ENCODE assay signal across 15 cellular contexts in the genomic region with DNA sequence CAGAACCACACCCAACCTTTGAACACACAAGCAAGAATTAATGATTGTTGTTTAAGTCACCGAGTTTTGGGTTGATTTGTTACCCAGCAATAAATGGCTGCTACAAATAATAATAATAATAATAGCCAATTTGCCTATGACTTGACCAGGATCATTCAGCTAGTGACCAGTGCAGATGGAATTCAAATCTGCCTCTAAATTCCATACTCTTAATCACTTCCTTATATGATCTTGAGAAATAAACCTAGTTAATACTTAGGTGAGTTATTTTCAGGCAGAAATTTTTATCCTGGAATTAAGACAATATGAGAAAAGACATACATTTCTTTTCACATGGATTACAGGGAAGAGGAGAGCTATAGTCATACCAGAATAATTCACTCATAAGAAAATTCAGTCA.
DNase-seq lines count a peak whose midpoint lies in the region; ATAC-seq and TF ChIP-seq lines count a peak whose summit lies in the region.
"Had no signal": no experiment of that assay in that cellular context is flagged by ENCODE, and none has a peak within 500 bp of the region (broad histone marks: within the 10 kb centered on the region; RNA-seq: fewer than 3 reads in every experiment).

No MANE protein-coding gene starts in this region.

- ATAC-seq in HG03045 (IDR thresholded peaks at IDR 0.05; ENCODE audit: unreplicated experiment) (no peak), left lung (no peak)
- ATAC-seq: sciatic nerve; stimulated activated memory B cell treated with anti-CD40 and anti-IgM and Interleukin-4, amounts not matched to agents 10 μg/mL and 1 μg/mL and 100 μg/mL, for 72 hours had no signal

- no peaks in the 10 kb centered on the region for H3K36me3 Mint-ChIP-seq in Calu3 (ENCODE audit: insufficient read depth, unreplicated experiment)
- H3K36me3 Mint-ChIP-seq: naive B cell had no signal

- H3K27me3 Mint-ChIP-seq in Calu3 (ENCODE audit: unreplicated experiment) = no peaks in the 10 kb centered on the region

- H3K36me3 ChIP-seq in adipocyte (ENCODE audit: control insufficient read depth, insufficient read depth, low read length, severe bottlenecking) (no peaks in the 10 kb centered on the region), skeletal muscle satellite cell (ENCODE audit: insufficient read depth, low read length) (no peaks in the 10 kb centered on the region), left lung (no peaks in the 10 kb centered on the region)

- BruUV-seq in Calu3 (replicated peaks; lab: Mats Ljungman, UMichigan) = no TSS peak

- TF ChIP-seq CTCF in Calu3 (IDR thresholded peaks at IDR 0.05; ENCODE audit: unreplicated experiment) (no peak), fibroblast of the aortic adventitia (IDR thresholded peaks at IDR 0.05; ENCODE audit: insufficient read depth, low read length) (no peak), left lung (IDR thresholded peaks at IDR 0.05) (no peak)

- peak overlapping the region; percentile 84 for H3K9ac ChIP-seq in adipocyte (ENCODE audit: low read length)
- peak overlapping the region; percentile 77 for H3K9ac ChIP-seq in skeletal muscle satellite cell (ENCODE audit: low read depth, low read length)

- H3K4me1 ChIP-seq in adipocyte (ENCODE audit: control insufficient read depth, insufficient read depth, low read length) = peaks cover 70% of the 10 kb centered on the region
- peaks cover 54% of the 10 kb centered on the region for H3K4me1 ChIP-seq in skeletal muscle satellite cell (ENCODE audit: control insufficient read depth, insufficient read depth, low read length)
- H3K4me1 ChIP-seq in left lung = peaks cover 0 to 11% of the 10 kb centered on the region in 2 donors

- H3K27ac Mint-ChIP-seq in Calu3 (ENCODE audit: unreplicated experiment) = peak overlapping the region; percentile 56
- H3K27ac Mint-ChIP-seq: naive B cell; stimulated activated memory B cell treated with anti-CD40 and anti-IgM and Interleukin-4, amounts not matched to agents 10 μg/mL and 1 μg/mL and 100 μg/mL, for 72 hours had no signal

- H3K27me3 ChIP-seq in adipocyte (replicated peaks; ENCODE audit: control insufficient read depth, insufficient read depth, low read length) (no peaks in the 10 kb centered on the region), skeletal muscle satellite cell (ENCODE audit: control insufficient read depth, insufficient read depth, low read length) (no peaks in the 10 kb centered on the region), left lung (no peaks in the 10 kb centered on the region)

- intact Hi-C loops in Calu3 (cut with micrococcal nuclease; ENCODE audit: unreplicated experiment) = no loop called here
- intact Hi-C loops in left lung (cut with DNase I) = no loop called here

- CTCF ChIA-PET in Calu3 (lab: Charles Lee) = interaction anchor here (1.0 kb wide), 1 partner anchor 122 kb away, joined by 3 read pairs; no protein-coding TSS in a partner anchor

- H3K4me2 ChIP-seq in skeletal muscle satellite cell (ENCODE audit: low read length) = peak overlapping the region; percentile 3

- peaks cover 42% of the 10 kb centered on the region for H3K4me1 Mint-ChIP-seq in Calu3 (ENCODE audit: low read depth, unreplicated experiment)
- H3K4me1 Mint-ChIP-seq: naive B cell; stimulated activated memory B cell treated with anti-CD40 and anti-IgM and Interleukin-4, amounts not matched to agents 10 μg/mL and 1 μg/mL and 100 μg/mL, for 72 hours had no signal

- H3K9me3 Mint-ChIP-seq in Calu3 (ENCODE audit: low read depth, unreplicated experiment) = no peaks in the 10 kb centered on the region
- H3K9me3 Mint-ChIP-seq: stimulated activated memory B cell treated with anti-CD40 and anti-IgM and Interleukin-4, amounts not matched to agents 10 μg/mL and 1 μg/mL and 100 μg/mL, for 72 hours had no signal

- no peak overlapping the region for H3K4me3 Mint-ChIP-seq in Calu3 (ENCODE audit: low read depth, unreplicated experiment)
- H3K4me3 Mint-ChIP-seq: naive B cell; stimulated activated memory B cell treated with anti-CD40 and anti-IgM and Interleukin-4, amounts not matched to agents 10 μg/mL and 1 μg/mL and 100 μg/mL, for 72 hours had no signal

- H3K4me3 ChIP-seq in adipocyte (ENCODE audit: low read length) (no peak overlapping the region), fibroblast of the aortic adventitia (ENCODE audit: low read depth, low read length) (no peak overlapping the region), skeletal muscle satellite cell (ENCODE audit: low read length) (no peak overlapping the region), left lung (no peak overlapping the region)
- H3K4me3 ChIP-seq: SK-N-MC had no signal

- H3K27ac ChIP-seq in left lung = peak overlapping the region in 1 of 2 donors; percentile 47
- H3K27ac ChIP-seq: SK-N-MC had no signal

- no peak for DNase-seq in Calu3
- peak; percentile 38 for DNase-seq in adipocyte (ENCODE audit: low read depth)
- DNase-seq in fibroblast of the aortic adventitia (ENCODE audit: low read depth) = peak; percentile 65
- DNase-seq in occipital lobe (lab: John Stamatoyannopoulos, UW) = no peak
- DNase-seq in left lung = no peak
- DNase-seq in iPS-NIHi7 (ENCODE audit: extremely low spot score) = no peak
- DNase-seq: activated effector memory CD4-positive, alpha-beta T cell treated with Interleukin-2 at 50 U/mL for 16 hours; naive B cell; NCI-H1105 treated with DMSO at 0.1 percent for 48 hours; NCI-H2227 treated with DMSO at 0.1 percent for 48 hours had no signal

- no peaks in the 10 kb centered on the region for H3K9me3 ChIP-seq in adipocyte (ENCODE audit: control insufficient read depth, low read length)
- H3K9me3 ChIP-seq in skeletal muscle satellite cell (replicated peaks; ENCODE audit: low read length) = no peaks in the 10 kb centered on the region
- no peaks in the 10 kb centered on the region for H3K9me3 ChIP-seq in left lung

Comparison
In these comparisons a context has a peak if more than half of its experiments do, and no peak if none do; other contexts are left out.
1. DNase-seq: peak in adipocyte (single experiment) and fibroblast of the aortic adventitia (single experiment); none in Calu3 (single experiment), occipital lobe (single experiment), left lung (0 of 2) and iPS-NIHi7 (single experiment).